ENCODE assay signal across 20 cellular contexts in the genomic region with DNA sequence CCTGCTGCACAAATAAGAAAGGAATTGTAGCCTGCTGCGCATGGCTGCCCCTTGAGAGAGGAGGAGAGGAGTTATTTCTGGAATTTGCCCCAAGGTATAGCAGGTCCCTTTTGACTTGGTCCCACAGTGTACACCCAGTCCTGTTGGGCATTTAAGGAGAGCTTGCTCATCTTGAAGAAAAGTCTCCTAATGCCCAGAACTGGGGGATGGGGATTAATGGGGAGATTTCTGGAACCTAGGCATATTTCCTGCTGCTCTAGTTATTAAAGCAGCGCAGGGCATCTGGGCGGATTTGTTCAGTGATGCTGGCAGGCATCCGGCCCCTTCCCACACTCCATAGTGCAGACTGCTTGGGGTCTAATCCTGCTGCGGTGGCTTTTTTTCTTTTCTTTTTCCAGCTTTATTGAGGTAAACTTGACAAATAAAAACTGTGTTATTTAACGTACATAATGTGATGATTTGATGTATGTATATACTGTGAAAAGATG. TPM values are rescaled to one million over a fixed set of nuclear protein-coding genes. Genes with fewer than 3 reads are reported as not detected.
DNase-seq lines count a peak whose midpoint lies in the region; ATAC-seq and TF ChIP-seq lines count a peak whose summit lies in the region.
"Had no signal": no experiment of that assay in that cellular context is flagged by ENCODE, and none has a peak within 500 bp of the region (broad histone marks: within the 10 kb centered on the region; RNA-seq: fewer than 3 reads in every experiment).

No MANE protein-coding gene starts in this region.

- no peak overlapping the region for H3K4me3 Mint-ChIP-seq in T-helper 2 cell treated with Interferon-gamma antibody and Interleukin-4, amounts not matched to agents 5 μg/mL and 100 μg/mL, for 36 hours
- H3K4me3 Mint-ChIP-seq: activated naive CD4-positive, alpha-beta T cell treated with anti-CD3 and anti-CD28 coated beads, Interleukin-2, amount 50 U/mL, for 24 hours; activated T-cell treated with anti-CD3 and anti-CD28 coated beads, Interleukin-2, amount 50 U/mL, for 24 hours; H9 had no signal

- DNase-seq in COLO829 (ENCODE audit: low spot score) (peak; percentile 29), HAP-1 (ENCODE audit: low spot score in 2 of 2) (peak; percentile 24 to 35), RPMI7951 (ENCODE audit: low read depth) (peak; percentile 63), mesenchymal stem cell (no peak), GM20000 (ENCODE audit: low spot score) (no peak), NCI-H2029 treated with DMSO at 0.1 percent for 48 hours (lab: John Stamatoyannopoulos, UW) (no peak)
- no peak for DNase-seq in T-helper 2 cell treated with Interferon-gamma antibody and Interleukin-4, amounts not matched to agents 5 μg/mL and 100 μg/mL, for 36 hours (ENCODE audit: low spot score)
- DNase-seq: activated CD4-positive, alpha-beta T cell treated with anti-CD3 and anti-CD28 coated beads, Interleukin-2, amount 50 U/mL, for 48 hours; activated T-cell treated with anti-CD3 and anti-CD28 coated beads, Interleukin-2, amount 50 U/mL, for 24 hours; H9; mammary epithelial cell; NCI-H1436; NCI-H446 treated with DMSO at 0.1 percent for 48 hours; right lobe of liver; stimulated activated naive CD4-positive, alpha-beta T cell; SW 1271 had no signal

- in situ Hi-C loops in HAP-1 (cut with MboI; ENCODE audit: low sequenced_read_pairs), result no loop called here

- H2BK5ac ChIP-seq in mesenchymal stem cell (ENCODE audit: low read depth, low read length, poor library complexity, severe bottlenecking), result no peak overlapping the region

- H3K23ac ChIP-seq in mesenchymal stem cell (ENCODE audit: low read length in 2 of 2), result no peak overlapping the region

- H2AK5ac ChIP-seq in mesenchymal stem cell (ENCODE audit: low read length, severe bottlenecking), result no peak overlapping the region

- H3K36me3 ChIP-seq in HAP-1 (replicated peaks) (no peaks in the 10 kb centered on the region), mesenchymal stem cell (ENCODE audit: control insufficient read depth in 1 of 2, insufficient read depth in 2 of 2, low read depth in 1 of 2, low read length in 2 of 2) (no peaks in the 10 kb centered on the region)
- H3K36me3 ChIP-seq: ascending aorta, right lobe of liver, thyroid gland had no signal

- H3K9me3 ChIP-seq in HAP-1, result 0 out of 2 replicates have a peak, but pooled peaks cover 2% of the 10 kb centered on the region
- H3K9me3 ChIP-seq in mesenchymal stem cell (ENCODE audit: control insufficient read depth, low read length), result no peaks in the 10 kb centered on the region
- H3K9me3 ChIP-seq: right lobe of liver, thyroid gland had no signal

- H3K4me1 ChIP-seq in HAP-1, result peaks cover 8% of the 10 kb centered on the region; the same call in 1 of the 2 replicates
- H3K4me1 ChIP-seq in mesenchymal stem cell (ENCODE audit: control insufficient read depth, insufficient read depth, low read depth, low read length), result peaks cover 31% of the 10 kb centered on the region
- H3K4me1 ChIP-seq: ascending aorta had no signal

- H3K79me1 ChIP-seq in mesenchymal stem cell (replicated peaks; ENCODE audit: low read length, poor library complexity, severe bottlenecking), result peaks cover 9% of the 10 kb centered on the region

- no peak overlapping the region for H3K4me2 ChIP-seq in mesenchymal stem cell (ENCODE audit: low read length, poor library complexity, severe bottlenecking)

- no peak overlapping the region for H3K18ac ChIP-seq in mesenchymal stem cell (ENCODE audit: low read depth in 1 of 2, low read length in 2 of 2)

- no peak overlapping the region for H2BK12ac ChIP-seq in mesenchymal stem cell (ENCODE audit: low read length in 2 of 2)

- no peak for ATAC-seq in GM18520 (IDR thresholded peaks at IDR 0.05; ENCODE audit: unreplicated experiment)
- ATAC-seq: right lobe of liver had no signal

- no peak overlapping the region for H4K8ac ChIP-seq in mesenchymal stem cell (ENCODE audit: low read length)

- peak overlapping the region; percentile 55 for H3K27ac ChIP-seq in mesenchymal stem cell (ENCODE audit: low read length, poor library complexity, severe bottlenecking)
- H3K27ac ChIP-seq: ascending aorta, right lobe of liver, thyroid gland had no signal

- H3K36me3 Mint-ChIP-seq in T-helper 2 cell treated with Interferon-gamma antibody and Interleukin-4, amounts not matched to agents 5 μg/mL and 100 μg/mL, for 36 hours (ENCODE audit: low read depth), result peaks cover 4% of the 10 kb centered on the region

- H3K4me1 Mint-ChIP-seq in T-helper 2 cell treated with Interferon-gamma antibody and Interleukin-4, amounts not matched to agents 5 μg/mL and 100 μg/mL, for 36 hours (ENCODE audit: low read depth), result peaks cover 1% of the 10 kb centered on the region
- H3K4me1 Mint-ChIP-seq: activated naive CD4-positive, alpha-beta T cell treated with anti-CD3 and anti-CD28 coated beads, Interleukin-2, amount 50 U/mL, for 24 hours had no signal

- TF ChIP-seq CTCF in GM20000 (IDR thresholded peaks at IDR 0.05; ENCODE audit: extremely low read depth, missing control alignments), result no peak

- peaks cover 8% of the 10 kb centered on the region for H3K9me3 Mint-ChIP-seq in T-helper 2 cell treated with Interferon-gamma antibody and Interleukin-4, amounts not matched to agents 5 μg/mL and 100 μg/mL, for 36 hours
- H3K9me3 Mint-ChIP-seq: activated naive CD4-positive, alpha-beta T cell treated with anti-CD3 and anti-CD28 coated beads, Interleukin-2, amount 50 U/mL, for 24 hours had no signal

- no peaks in the 10 kb centered on the region for H3K27me3 Mint-ChIP-seq in T-helper 2 cell treated with Interferon-gamma antibody and Interleukin-4, amounts not matched to agents 5 μg/mL and 100 μg/mL, for 36 hours (ENCODE audit: low read depth)
- H3K27me3 Mint-ChIP-seq: activated naive CD4-positive, alpha-beta T cell treated with anti-CD3 and anti-CD28 coated beads, Interleukin-2, amount 50 U/mL, for 24 hours; activated T-cell treated with anti-CD3 and anti-CD28 coated beads, Interleukin-2, amount 50 U/mL, for 24 hours had no signal

- H3K14ac ChIP-seq in mesenchymal stem cell (ENCODE audit: low read length in 2 of 2), result no peak overlapping the region

- H3K27me3 ChIP-seq in HAP-1 (ENCODE audit: low read depth) (no peaks in the 10 kb centered on the region), mesenchymal stem cell (ENCODE audit: control insufficient read depth in 1 of 2, insufficient read depth in 1 of 2, low read length in 2 of 2) (no peaks in the 10 kb centered on the region)
- H3K27me3 ChIP-seq: ascending aorta, right lobe of liver had no signal

- no peak overlapping the region for H3K27ac Mint-ChIP-seq in T-helper 2 cell treated with Interferon-gamma antibody and Interleukin-4, amounts not matched to agents 5 μg/mL and 100 μg/mL, for 36 hours
- H3K27ac Mint-ChIP-seq: activated naive CD4-positive, alpha-beta T cell treated with anti-CD3 and anti-CD28 coated beads, Interleukin-2, amount 50 U/mL, for 24 hours; activated T-cell treated with anti-CD3 and anti-CD28 coated beads, Interleukin-2, amount 50 U/mL, for 24 hours had no signal

- no peak overlapping the region for H2AFZ ChIP-seq in mesenchymal stem cell (ENCODE audit: low read depth, low read length)

- no peak overlapping the region for H4K91ac ChIP-seq in mesenchymal stem cell (ENCODE audit: low read length)

- H3K4ac ChIP-seq in mesenchymal stem cell (ENCODE audit: low read depth in 1 of 2, low read length in 2 of 2), result no peak overlapping the region

- no peak overlapping the region for H3K9ac ChIP-seq in mesenchymal stem cell (ENCODE audit: low read length)

- H2BK120ac ChIP-seq in mesenchymal stem cell (ENCODE audit: low read depth, low read length), result no peak overlapping the region

- no peak overlapping the region for H2BK15ac ChIP-seq in mesenchymal stem cell (ENCODE audit: low read depth, poor library complexity, severe bottlenecking)

- 73% methylated on average over 4 of the region's 6 CpGs for WGBS in mesenchymal stem cell

- H3K4me3 ChIP-seq in HAP-1 (no peak overlapping the region), mesenchymal stem cell (ENCODE audit: insufficient read depth in 1 of 2, low read depth in 1 of 2, low read length in 2 of 2) (no peak overlapping the region)
- H3K4me3 ChIP-seq: ascending aorta, right lobe of liver, thyroid gland had no signal

RNA-seq across cellular contexts. Expression of a gene that starts 30.6 kb away (rescaled TPM):
- 0.36 and 0.49 TPM in 2 replicates for total RNA-seq in RPMI7951 (2014; rRNA removed; shearing (Covaris generic))
- polyA plus RNA-seq in mesenchymal stem cell (2013, experiment 1 of 2), result 1.9 TPM
- 2.4 TPM for polyA plus RNA-seq in mesenchymal stem cell (2013, experiment 2 of 2)

Comparison
In these comparisons a context has a peak if more than half of its experiments do, and no peak if none do; other contexts are left out.
1. DNase-seq: peak in COLO829 (single experiment), HAP-1 (2 of 2) and RPMI7951 (single experiment); none in mesenchymal stem cell (single experiment), GM20000 (single experiment), T-helper 2 cell treated with Interferon-gamma antibody and Interleukin-4, amounts not matched to agents 5 μg/mL and 100 μg/mL, for 36 hours (single experiment) and NCI-H2029 treated with DMSO at 0.1 percent for 48 hours (single experiment).